In genomic region chr17:50289268-50289667, GRCh38 we compare ENCODE assay signal across 12 cellular contexts. TPM values are rescaled to one million over a fixed set of nuclear protein-coding genes. Genes with fewer than 3 reads are reported as not detected.
DNase-seq lines count a peak whose midpoint lies in the region; ATAC-seq and TF ChIP-seq lines count a peak whose summit lies in the region.
"Had no signal": no experiment of that assay in that cellular context is flagged by ENCODE, and none has a peak within 500 bp of the region (broad histone marks: within the 10 kb centered on the region; RNA-seq: fewer than 3 reads in every experiment).

No MANE protein-coding gene starts in this region.

- H3K27ac ChIP-seq in heart right ventricle, result peak overlapping the region in 9 of 10 donors; percentile 3 to 90 (median 74)
- peak overlapping the region; percentile 38 to 91 (median 86) for H3K27ac ChIP-seq in stomach
- peak overlapping the region in 2 of 5 donors; percentile 59 to 87 for H3K27ac ChIP-seq in adrenal gland

- no peak for ATAC-seq in activated T-helper 17 cell treated with anti-CD3 and anti-CD28 coated beads, Interleukin-2, amount 50 U/mL, for 72 hours (replicated peaks)
- ATAC-seq in heart right ventricle (no peak), HG03460 (IDR thresholded peaks at IDR 0.05; ENCODE audit: unreplicated experiment) (no peak), GM21717 (IDR thresholded peaks at IDR 0.05; ENCODE audit: unreplicated experiment) (no peak)

- H3K4me1 Mint-ChIP-seq in activated T-helper 17 cell treated with anti-CD3 and anti-CD28 coated beads, Interleukin-2, amount 50 U/mL, for 72 hours, result peaks cover 14% of the 10 kb centered on the region

- peaks cover 35% of the 10 kb centered on the region for H3K27me3 Mint-ChIP-seq in activated T-helper 17 cell treated with anti-CD3 and anti-CD28 coated beads, Interleukin-2, amount 50 U/mL, for 72 hours

- no peaks in the 10 kb centered on the region for H3K36me3 ChIP-seq in heart right ventricle
- no peaks in the 10 kb centered on the region for H3K36me3 ChIP-seq in stomach
- no peaks in the 10 kb centered on the region for H3K36me3 ChIP-seq in adrenal gland (replicated peaks in 1 of 2)
- H3K36me3 ChIP-seq: pancreas had no signal

- TF ChIP-seq CTCF in heart right ventricle (IDR thresholded peaks at IDR 0.05), result no peak
- TF ChIP-seq CTCF in stomach (IDR thresholded peaks at IDR 0.05), result no peak
- no peak for TF ChIP-seq CTCF in adrenal gland (IDR thresholded peaks at IDR 0.05)

- intact Hi-C loops in heart right ventricle (cut with DNase I), result no loop called here
- intact Hi-C loops in stomach (cut with DNase I; ENCODE audit: low total_unique reads), result no loop called here
- intact Hi-C loops in adrenal gland (cut with DNase I), result no loop called here

- H3K36me3 Mint-ChIP-seq in activated T-helper 17 cell treated with anti-CD3 and anti-CD28 coated beads, Interleukin-2, amount 50 U/mL, for 72 hours (ENCODE audit: low read depth), result no peaks in the 10 kb centered on the region

- WGBS in heart right ventricle, 2 donors, result 69 to 76% methylated on average over 3 of the region's 3 CpGs
- WGBS in stomach, 5 donors, result 55 to 65% (median 62%) methylated on average over 3 of the region's 3 CpGs
- 70 to 84% (median 81%) methylated on average over 3 of the region's 3 CpGs for WGBS in adrenal gland, 4 donors

- DNase-seq in GM04503 (ENCODE audit: low read depth), result peak; percentile 71
- DNase-seq in heart right ventricle, result no peak
- DNase-seq in stomach, result no peak
- no peak for DNase-seq in adrenal gland
- no peak for DNase-seq in NOMO-1 treated with dmso at 0.1 percent for 144 hours (lab: John Stamatoyannopoulos, UW; ENCODE audit: unreplicated experiment)
- DNase-seq: activated CD4-positive, alpha-beta T cell treated with anti-CD3 and anti-CD28 coated beads, Interleukin-2, amount 50 U/mL, for 1 hour; NCI-H1048 had no signal

- H3K27me3 ChIP-seq in heart right ventricle (no peaks in the 10 kb centered on the region), stomach (no peaks in the 10 kb centered on the region), adrenal gland (no peaks in the 10 kb centered on the region)
- H3K27me3 ChIP-seq: body of pancreas, pancreas had no signal

- no peaks in the 10 kb centered on the region for H3K9me3 Mint-ChIP-seq in activated T-helper 17 cell treated with anti-CD3 and anti-CD28 coated beads, Interleukin-2, amount 50 U/mL, for 72 hours

- TF ChIP-seq POLR2A in stomach (IDR thresholded peaks at IDR 0.05), result no peak
- no peak for TF ChIP-seq POLR2A in adrenal gland (IDR thresholded peaks at IDR 0.05)

- H3K4me3 Mint-ChIP-seq in activated T-helper 17 cell treated with anti-CD3 and anti-CD28 coated beads, Interleukin-2, amount 50 U/mL, for 72 hours, result peak overlapping the region; percentile 71

- H3K4me1 ChIP-seq in heart right ventricle (peaks cover 0 to 30% (median 14%) of the 10 kb centered on the region in 9 donors), stomach (peaks cover 12 to 57% (median 22%) of the 10 kb centered on the region in 4 donors), adrenal gland (replicated peaks in 1 of 2) (peaks cover 0 to 17% of the 10 kb centered on the region in 2 donors)
- H3K4me1 ChIP-seq: body of pancreas had no signal

- H3K9me3 ChIP-seq in heart right ventricle (no peaks in the 10 kb centered on the region), stomach (no peaks in the 10 kb centered on the region), adrenal gland (replicated peaks in 1 of 3) (no peaks in the 10 kb centered on the region)
- H3K9me3 ChIP-seq: body of pancreas, pancreas had no signal

- H3K4me3 ChIP-seq in heart right ventricle (peak overlapping the region in 2 of 10 donors; percentile 18 to 30), stomach (peak overlapping the region in 3 of 4 donors; percentile 5 to 21 (median 10)), adrenal gland (no peak overlapping the region)
- H3K4me3 ChIP-seq: body of pancreas, pancreas had no signal

- no peak for TF ChIP-seq EP300 in stomach (IDR thresholded peaks at IDR 0.05)

- peak overlapping the region; percentile 90 for H3K27ac Mint-ChIP-seq in activated T-helper 17 cell treated with anti-CD3 and anti-CD28 coated beads, Interleukin-2, amount 50 U/mL, for 72 hours

RNA-seq across cellular contexts. Expression of gene TMEM92, which starts 15.0 kb away (rescaled TPM):
- under 1 TPM in 1 of 2 donors, not detected in 1; 0.16 TPM for total RNA-seq in activated T-helper 17 cell treated with anti-CD3 and anti-CD28 coated beads, Interleukin-2, amount 50 U/mL, for 72 hours
- total RNA-seq in heart right ventricle (not detected), stomach (10 to 100 TPM in 3 of 5 donors, 1 to 10 TPM in 2; 2.7 to 24.9 (median 10.4) TPM), adrenal gland (not detected)
- polyA plus RNA-seq in heart right ventricle (under 1 TPM in 1 of 2 donors, not detected in 1; 0.04 TPM), stomach (10 to 100 TPM in 2 of 3 donors, 1 to 10 TPM in 1; 9.7 to 16.3 (median 12.2) TPM), adrenal gland (under 1 TPM in 1 of 3 donors, not detected in 2; 0.13 TPM)
- total RNA-seq: body of pancreas had no signal

RNA-seq across cellular contexts. Expression of gene XYLT2, which starts 56.7 kb away (rescaled TPM):
- 10 to 100 TPM; 38.5 to 95.1 TPM for total RNA-seq in activated T-helper 17 cell treated with anti-CD3 and anti-CD28 coated beads, Interleukin-2, amount 50 U/mL, for 72 hours
- 10 to 100 TPM; 11.2 to 17.1 (median 11.9) TPM for total RNA-seq in heart right ventricle
- 10 to 100 TPM in 1 of 2 donors, 1 to 10 TPM in 1; 8.1 to 14.6 TPM for polyA plus RNA-seq in heart right ventricle
- total RNA-seq in stomach, result 100 to 1,000 TPM in 3 of 5 donors, 10 to 100 TPM in 2; 52.7 to 166 (median 121) TPM
- 100 to 1,000 TPM in 1 of 3 donors, 10 to 100 TPM in 2; 57.4 to 134 (median 72.5) TPM for polyA plus RNA-seq in stomach
- total RNA-seq in adrenal gland, result 10 to 100 TPM; 14.7 to 40.3 (median 33.5) TPM
- polyA plus RNA-seq in adrenal gland, result 10 to 100 TPM in 2 of 3 donors, 1 to 10 TPM in 1; 4.6 to 29.8 (median 16.2) TPM

Comparison
In these comparisons a context has a peak if more than half of its experiments do, and no peak if none do; other contexts are left out.
1. H3K4me3 ChIP-seq: peak in stomach (3 of 4); none in adrenal gland (0 of 4).